Comparison of ENCODE assay signal across 1 cellular context in the genomic region with DNA sequence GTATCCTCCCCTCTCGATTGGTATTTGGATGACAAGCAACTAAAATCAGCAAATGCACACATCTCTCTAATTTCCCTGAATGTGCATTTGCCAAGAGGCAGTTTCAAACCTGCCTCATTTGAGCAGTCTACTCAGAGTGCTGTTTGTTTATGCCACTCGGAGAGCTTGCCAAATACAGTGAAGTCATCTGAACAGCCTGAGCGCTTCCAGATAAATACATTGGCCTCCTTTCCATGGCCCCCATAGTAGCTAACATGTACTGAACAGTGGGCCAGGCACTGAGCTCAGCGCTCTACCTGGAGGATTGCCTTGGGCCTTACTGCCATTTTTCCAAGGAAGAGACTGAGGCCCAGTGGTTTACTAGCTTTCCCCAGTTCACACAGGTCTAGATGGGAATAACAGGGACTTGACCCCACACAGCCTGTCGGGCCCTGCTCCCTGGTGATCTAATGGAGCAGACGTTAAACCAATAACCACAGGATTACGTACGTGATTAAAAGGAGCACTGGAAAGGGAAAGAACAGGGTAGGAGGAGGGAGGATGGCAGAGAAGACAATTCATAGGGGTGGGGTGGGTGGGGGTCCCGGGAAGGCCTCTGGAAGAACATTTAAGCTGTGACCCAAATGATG.
TF ChIP-seq lines count a peak whose summit lies in the region.

No MANE protein-coding gene starts in this region.

TF ChIP-seq in IMR-90, 13 proteins besides CTCF, POLR2A, EP300 and RAD21:
- TF ChIP-seq MAFK (IDR thresholded peaks at IDR 0.05; ENCODE audit: low read depth, low read length) (peak; percentile 2; the same call in 1 of the 2 replicates), CHD1 (IDR thresholded peaks at IDR 0.05; ENCODE audit: low read depth, low read length) (no peak), BHLHE40 (IDR thresholded peaks at IDR 0.05; ENCODE audit: low read depth, low read length) (no peak), NFE2L2 (IDR thresholded peaks at IDR 0.05; ENCODE audit: low read depth, low read length) (no peak), RFX5 (IDR thresholded peaks at IDR 0.05; ENCODE audit: low read depth, low read length) (no peak), CEBPB (IDR thresholded peaks at IDR 0.05; ENCODE audit: low read depth, low read length) (peak; percentile 53; the same call in 1 of the 2 replicates), RCOR1 (IDR thresholded peaks at IDR 0.05; ENCODE audit: insufficient replicate concordance, low read length) (no peak), MXI1 (IDR thresholded peaks at IDR 0.05; ENCODE audit: borderline replicate concordance, low read depth, low read length) (no peak), MAZ (IDR thresholded peaks at IDR 0.05; ENCODE audit: borderline replicate concordance, low read depth, low read length) (peak; percentile 75), SMC3 (IDR thresholded peaks at IDR 0.05; ENCODE audit: low read depth, low read length) (no peak), FOS (IDR thresholded peaks at IDR 0.05; ENCODE audit: low read depth, low read length) (no peak)
- TF ChIP-seq, protein P1, sequence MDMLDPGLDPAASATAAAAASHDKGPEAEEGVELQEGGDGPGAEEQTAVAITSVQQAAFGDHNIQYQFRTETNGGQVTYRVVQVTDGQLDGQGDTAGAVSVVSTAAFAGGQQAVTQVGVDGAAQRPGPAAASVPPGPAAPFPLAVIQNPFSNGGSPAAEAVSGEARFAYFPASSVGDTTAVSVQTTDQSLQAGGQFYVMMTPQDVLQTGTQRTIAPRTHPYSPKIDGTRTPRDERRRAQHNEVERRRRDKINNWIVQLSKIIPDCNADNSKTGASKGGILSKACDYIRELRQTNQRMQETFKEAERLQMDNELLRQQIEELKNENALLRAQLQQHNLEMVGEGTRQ (IDR thresholded peaks at IDR 0.05; ENCODE audit: low read depth, low read length), result no peak
- TF ChIP-seq, protein P2, sequence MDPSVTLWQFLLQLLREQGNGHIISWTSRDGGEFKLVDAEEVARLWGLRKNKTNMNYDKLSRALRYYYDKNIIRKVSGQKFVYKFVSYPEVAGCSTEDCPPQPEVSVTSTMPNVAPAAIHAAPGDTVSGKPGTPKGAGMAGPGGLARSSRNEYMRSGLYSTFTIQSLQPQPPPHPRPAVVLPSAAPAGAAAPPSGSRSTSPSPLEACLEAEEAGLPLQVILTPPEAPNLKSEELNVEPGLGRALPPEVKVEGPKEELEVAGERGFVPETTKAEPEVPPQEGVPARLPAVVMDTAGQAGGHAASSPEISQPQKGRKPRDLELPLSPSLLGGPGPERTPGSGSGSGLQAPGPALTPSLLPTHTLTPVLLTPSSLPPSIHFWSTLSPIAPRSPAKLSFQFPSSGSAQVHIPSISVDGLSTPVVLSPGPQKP (IDR thresholded peaks at IDR 0.05; ENCODE audit: borderline replicate concordance, low read depth, low read length), result no peak
TF ChIP-seq in IMR-90: peak in this region for 3.
